ENCODE assay signal across 10 cellular contexts in genomic region chr3:30682434-30683155, GRCh38.
DNase-seq lines count a peak whose midpoint lies in the region; ATAC-seq and TF ChIP-seq lines count a peak whose summit lies in the region.
"Had no signal": no experiment of that assay in that cellular context is flagged by ENCODE, and none has a peak within 500 bp of the region (broad histone marks: within the 10 kb centered on the region; RNA-seq: fewer than 3 reads in every experiment).

No MANE protein-coding gene starts in this region.

- intact Hi-C loops in dorsolateral prefrontal cortex (cut with DNase I): loop anchor here in 1 of 2 donors (5.0 kb wide), 1 partner anchor 75 kb away; the partner anchor contains the start of gene TGFBR2

- H3F3A ChIP-seq in SK-N-SH (replicated peaks; ENCODE audit: insufficient read depth) (peaks cover 21% of the 10 kb centered on the region), smooth muscle cell (ENCODE audit: low read depth) (peaks cover 17% of the 10 kb centered on the region)

- H3K36me3 ChIP-seq in SK-N-SH (replicated peaks in 1 of 2; ENCODE audit: control insufficient read depth in 1 of 2, insufficient read depth in 2 of 2, low read length in 1 of 2) (peaks cover 9 to 48% of the 10 kb centered on the region in 2 experiments), smooth muscle cell (ENCODE audit: low read depth) (no peaks in the 10 kb centered on the region)
- H3K36me3 ChIP-seq: prostate gland had no signal

- no peak overlapping the region for H2AFZ ChIP-seq in SK-N-SH (ENCODE audit: low read depth)
- no peak overlapping the region for H2AFZ ChIP-seq in smooth muscle cell (ENCODE audit: low read depth)

- H3K9me3 ChIP-seq in SK-N-SH (no peaks in the 10 kb centered on the region), smooth muscle cell (replicated peaks; ENCODE audit: low read depth) (no peaks in the 10 kb centered on the region)
- H3K9me3 ChIP-seq: prostate gland had no signal

- H3K4me3 ChIP-seq in SK-N-SH (ENCODE audit: low read depth in 2 of 2, low read length in 1 of 2) (no peak overlapping the region), dorsolateral prefrontal cortex (peak overlapping the region in 5 of 59 donors; percentile 2 to 54 (median 44)), smooth muscle cell (no peak overlapping the region)
- H3K4me3 ChIP-seq: prostate gland had no signal

- TF ChIP-seq RAD21 in SK-N-SH (IDR thresholded peaks at IDR 0.05; ENCODE audit: low read length): no peak

- TF ChIP-seq EP300 in SK-N-SH (IDR thresholded peaks at IDR 0.05; ENCODE audit: borderline replicate concordance in 1 of 2, low read depth in 1 of 2, low read length in 1 of 2): no peak

- peak overlapping the region; percentile 68 to 91; a peak in 3 of 4 replicates for H3K27ac ChIP-seq in SK-N-SH (ENCODE audit: low read depth in 2 of 2, low read length in 1 of 2)
- peak overlapping the region in 57 of 59 donors; percentile 9 to 97 (median 88) for H3K27ac ChIP-seq in dorsolateral prefrontal cortex
- peak overlapping the region; percentile 14 for H3K27ac ChIP-seq in smooth muscle cell (ENCODE audit: low read depth)
- H3K27ac ChIP-seq: prostate gland had no signal

- H3K9ac ChIP-seq in SK-N-SH (no peak overlapping the region), smooth muscle cell (ENCODE audit: low read depth) (no peak overlapping the region)

- 95% methylated on average over 1 of the region's 1 CpG for WGBS in SK-N-SH (ENCODE audit: low lambda C conversion rate)
- WGBS in smooth muscle cell (ENCODE audit: low lambda C conversion rate): 78% methylated on average over 1 of the region's 1 CpG

- CTCF ChIA-PET in SK-N-SH (lab: Yijun Ruan, JAX): interaction anchor here (0.7 to 1.2 kb wide), 6 partner anchors 9 to 1766 kb away, joined by 3 to 4 read pairs (median 3); no protein-coding TSS in a partner anchor

- H3K27me3 ChIP-seq in SK-N-SH (ENCODE audit: insufficient read depth) (no peaks in the 10 kb centered on the region), dorsolateral prefrontal cortex (no peaks in the 10 kb centered on the region), smooth muscle cell (ENCODE audit: low read depth) (no peaks in the 10 kb centered on the region)

- TF ChIP-seq CTCF in SK-N-SH (IDR thresholded peaks at IDR 0.05) (no peak), dorsolateral prefrontal cortex (IDR thresholded peaks at IDR 0.05 in 54 of 56, conservative IDR thresholded peaks at IDR 0.05 in 2 of 56; ENCODE audit: low read depth in 1 of 56, partially characterized antibody in 56 of 56) (no peak), smooth muscle cell (IDR thresholded peaks at IDR 0.05; ENCODE audit: borderline replicate concordance, insufficient read depth, poor library complexity, severe bottlenecking) (no peak)

- H3K9me2 ChIP-seq in SK-N-SH: no peaks in the 10 kb centered on the region

- H3K79me2 ChIP-seq in SK-N-SH (ENCODE audit: insufficient read depth): peaks cover 74% of the 10 kb centered on the region
- peaks cover 4% of the 10 kb centered on the region for H3K79me2 ChIP-seq in smooth muscle cell (ENCODE audit: low read depth)

- H4K20me1 ChIP-seq in SK-N-SH (ENCODE audit: insufficient read depth) (no peaks in the 10 kb centered on the region), smooth muscle cell (ENCODE audit: low read depth) (no peaks in the 10 kb centered on the region)

- no peak for ATAC-seq in SK-N-SH treated with all-trans-retinoic acid at 6 μM for 48 hours

- POLR2A ChIA-PET in SK-N-SH (lab: Yijun Ruan, JAX): no interaction called here

- no peak overlapping the region for H3K4me2 ChIP-seq in SK-N-SH
- no peak overlapping the region for H3K4me2 ChIP-seq in smooth muscle cell

- H3K4me1 ChIP-seq in SK-N-SH (ENCODE audit: control insufficient read depth in 1 of 2, insufficient read depth in 2 of 2, low read depth in 1 of 2, low read length in 1 of 2) (peaks cover 19 to 50% of the 10 kb centered on the region in 2 experiments), smooth muscle cell (ENCODE audit: low read depth) (peaks cover 22% of the 10 kb centered on the region)
- H3K4me1 ChIP-seq: prostate gland had no signal

- DNase-seq in SK-N-SH (no peak), NOMO-1 treated with DMSO at 0.1 percent for 48 hours (lab: John Stamatoyannopoulos, UW; ENCODE audit: unreplicated experiment) (peak; percentile 33), dorsolateral prefrontal cortex (no peak), smooth muscle cell (lab: John Stamatoyannopoulos, UW; ENCODE audit: unreplicated experiment) (no peak), dedifferentiated amniotic fluid mesenchymal stem cell (ENCODE audit: extremely low spot score) (no peak), retina (no peak), anterior cingulate cortex (lab: John Stamatoyannopoulos, UW) (no peak)
- DNase-seq: NCI-H187 treated with DMSO at 0.1 percent for 48 hours had no signal

TF ChIP-seq in SK-N-SH, 30 proteins besides CTCF, POLR2A, EP300 and RAD21:
- no peak for TF ChIP-seq NRF1 (IDR thresholded peaks at IDR 0.05; ENCODE audit: low read depth, low read length)
- TF ChIP-seq EZH2phosphoT487 (IDR thresholded peaks at IDR 0.05; ENCODE audit: borderline replicate concordance, low read depth): no peak
- TF ChIP-seq MEF2A (IDR thresholded peaks at IDR 0.05; ENCODE audit: borderline replicate concordance, low read depth): no peak

TF ChIP-seq in SK-N-SH treated with all-trans-retinoic acid at 6 μM for 48 hours, 23 proteins besides CTCF, POLR2A, EP300 and RAD21:
- no peak for TF ChIP-seq GLIS3 (CRISPR knock-in tag; IDR thresholded peaks at IDR 0.05)

Comparison
In these comparisons a context has a peak if more than half of its experiments do, and no peak if none do; other contexts are left out.
1. H3K27ac ChIP-seq: peak in every context shown above with its lines; median percentile 88 in dorsolateral prefrontal cortex; 80 in SK-N-SH; 14 in smooth muscle cell.